In the genomic region with DNA sequence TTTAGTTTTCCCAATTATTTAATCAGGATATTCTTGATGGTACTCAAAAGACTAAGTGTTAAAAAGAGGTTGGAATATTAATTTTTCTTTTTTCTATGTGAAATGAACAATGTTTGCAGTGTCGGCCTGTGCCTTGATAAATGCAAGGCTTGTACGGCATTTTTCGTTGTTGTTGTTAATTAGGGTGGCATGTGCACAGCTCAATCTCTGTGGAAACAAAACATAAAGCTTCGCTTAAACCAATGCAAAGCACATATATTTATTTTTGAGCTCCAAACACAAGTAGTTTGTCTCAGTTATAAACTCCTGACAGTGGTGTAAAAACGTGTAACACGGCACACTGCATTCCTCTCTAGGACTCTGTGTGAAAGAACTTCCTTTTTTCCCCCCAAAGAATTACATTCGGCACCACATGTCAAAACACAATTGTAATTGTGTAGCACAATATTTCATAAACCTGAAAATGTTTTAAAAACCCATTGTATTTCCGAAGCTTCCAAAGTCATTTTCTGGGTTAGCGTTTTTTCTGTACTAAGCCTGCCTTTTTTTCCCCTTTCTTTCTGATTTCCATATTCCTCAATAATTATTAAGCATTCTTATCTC, we compare ENCODE assay signal across 35 cellular contexts.
"Had no signal": no experiment of that assay in that cellular context is flagged by ENCODE, and none has a peak within 500 bp of the region (broad histone marks: within the 10 kb centered on the region; RNA-seq: fewer than 3 reads in every experiment).

No MANE protein-coding gene starts in this region.

- H3K36me3 Mint-ChIP-seq: activated naive CD4-positive, alpha-beta T cell treated with anti-CD3 and anti-CD28 coated beads, Interleukin-2, amount 10 ng/mL, durations not matched to agents 7 days and 5 days; activated naive CD4-positive, alpha-beta T cell treated with anti-CD3 and anti-CD28 coated beads, Interleukin-2, amount 50 U/mL, for 24 hours; activated naive CD4-positive, alpha-beta T cell treated with anti-CD3 and anti-CD28 coated beads, Interleukin-2, amount 50 U/mL, for 72 hours; activated naive CD8-positive, alpha-beta T cell; activated naive CD8-positive, alpha-beta T cell treated with anti-CD3 and anti-CD28 coated beads for 36 hours; activated naive CD8-positive, alpha-beta T cell treated with anti-CD3 and anti-CD28 coated beads, Interleukin-2, amount 10 ng/mL, durations not matched to agents 7 days and 5 days had no signal

- H3K27me3 ChIP-seq: ascending aorta, brain microvascular endothelial cell, cardiac muscle cell had no signal

- H3K27ac Mint-ChIP-seq: activated naive CD4-positive, alpha-beta T cell treated with anti-CD3 and anti-CD28 coated beads for 36 hours; activated naive CD4-positive, alpha-beta T cell treated with anti-CD3 and anti-CD28 coated beads, Interleukin-2, amount 10 ng/mL, durations not matched to agents 7 days and 5 days; activated naive CD4-positive, alpha-beta T cell treated with anti-CD3 and anti-CD28 coated beads, Interleukin-2, amount 50 U/mL, for 24 hours; activated naive CD4-positive, alpha-beta T cell treated with anti-CD3 and anti-CD28 coated beads, Interleukin-2, amount 50 U/mL, for 72 hours; activated naive CD8-positive, alpha-beta T cell; activated naive CD8-positive, alpha-beta T cell treated with anti-CD3 and anti-CD28 coated beads for 36 hours; activated naive CD8-positive, alpha-beta T cell treated with anti-CD3 and anti-CD28 coated beads, Interleukin-2, amount 10 ng/mL, durations not matched to agents 7 days and 5 days; activated naive CD8-positive, alpha-beta T cell treated with anti-CD3 and anti-CD28 coated beads, Interleukin-2, amount 50 U/mL, for 24 hours; activated T-cell treated with anti-CD3 and anti-CD28 coated beads, Interleukin-2, amount 50 U/mL, for 24 hours; activated T-helper 1 cell treated with anti-CD3 and anti-CD28 coated beads, Interleukin-12 subunit alpha, Interleukin-12 subunit beta, Interleukin-2, Interleukin-4 antibody, amounts not matched to agents 30 ng/mL and 10 ng/mL and 1 ng/mL, durations not matched to agents 14 hours and 24 hours and 36 hours; activated T-helper 17 cell treated with anti-CD3 and anti-CD28 coated beads, Interleukin-2, amount 50 U/mL, for 72 hours; activated T-helper 2 cell treated with anti-CD3 and anti-CD28 coated beads, Interferon-gamma antibody, Interleukin-2, Interleukin-4, amounts not matched to agents 10 μg/mL and 5 μg/mL and 100 μg/mL, durations not matched to agents 14 hours and 24 hours and 36 hours had no signal

- H3K36me3 ChIP-seq: adrenal gland, ascending aorta, brain microvascular endothelial cell, breast epithelium, cardiac muscle cell had no signal

- H3K27ac ChIP-seq: adrenal gland, ascending aorta, body of pancreas, brain microvascular endothelial cell, breast epithelium, cardiac muscle cell had no signal

- H3K27me3 Mint-ChIP-seq: activated naive CD4-positive, alpha-beta T cell treated with anti-CD3 and anti-CD28 coated beads, Interleukin-2, amount 50 U/mL, for 24 hours had no signal

- H3K9me3 Mint-ChIP-seq: activated naive CD4-positive, alpha-beta T cell treated with anti-CD3 and anti-CD28 coated beads for 36 hours; activated naive CD4-positive, alpha-beta T cell treated with anti-CD3 and anti-CD28 coated beads, Interleukin-2, amount 10 ng/mL, durations not matched to agents 7 days and 5 days; activated naive CD4-positive, alpha-beta T cell treated with anti-CD3 and anti-CD28 coated beads, Interleukin-2, amount 50 U/mL, for 24 hours; activated naive CD4-positive, alpha-beta T cell treated with anti-CD3 and anti-CD28 coated beads, Interleukin-2, amount 50 U/mL, for 72 hours; activated naive CD8-positive, alpha-beta T cell treated with anti-CD3 and anti-CD28 coated beads for 36 hours; activated naive CD8-positive, alpha-beta T cell treated with anti-CD3 and anti-CD28 coated beads, Interleukin-2, amount 10 ng/mL, durations not matched to agents 7 days and 5 days; activated naive CD8-positive, alpha-beta T cell treated with anti-CD3 and anti-CD28 coated beads, Interleukin-2, amount 50 U/mL, for 24 hours; activated T-cell treated with anti-CD3 and anti-CD28 coated beads, Interleukin-2, amount 50 U/mL, for 24 hours; activated T-cell treated with anti-CD3 and anti-CD28 coated beads, Interleukin-2, amount 50 U/mL, for 4 hours; activated T-helper 1 cell treated with anti-CD3 and anti-CD28 coated beads, Interleukin-12 subunit alpha, Interleukin-12 subunit beta, Interleukin-2, Interleukin-4 antibody, amounts not matched to agents 30 ng/mL and 10 ng/mL and 1 ng/mL, durations not matched to agents 14 hours and 24 hours and 36 hours; activated T-helper 17 cell treated with anti-CD3 and anti-CD28 coated beads, Interleukin-2, amount 50 U/mL, for 72 hours; activated T-helper 2 cell treated with anti-CD3 and anti-CD28 coated beads, Interferon-gamma antibody, Interleukin-2, Interleukin-4, amounts not matched to agents 10 μg/mL and 5 μg/mL and 100 μg/mL, durations not matched to agents 14 hours and 24 hours and 36 hours; central memory CD8-positive, alpha-beta T cell had no signal

- H3K4me1 ChIP-seq: adrenal gland, ascending aorta, body of pancreas, breast epithelium had no signal

- H3K9me3 ChIP-seq: adrenal gland, ascending aorta, body of pancreas, breast epithelium had no signal

- ATAC-seq: activated naive CD4-positive, alpha-beta T cell treated with anti-CD3 and anti-CD28 coated beads, Interleukin-2, amount 50 U/mL, for 72 hours; activated naive CD8-positive, alpha-beta T cell treated with anti-CD3 and anti-CD28 coated beads, Interleukin-2, amount 50 U/mL, for 24 hours; activated T-cell treated with anti-CD3 and anti-CD28 coated beads, Interleukin-2, amount 50 U/mL, for 4 hours; activated T-helper 17 cell treated with anti-CD3 and anti-CD28 coated beads, Interleukin-2, amount 50 U/mL, for 72 hours; body of pancreas had no signal

- H3K4me3 ChIP-seq: adrenal gland, ascending aorta, body of pancreas, breast epithelium, cardiac muscle cell had no signal

- H3K4me3 Mint-ChIP-seq: activated naive CD4-positive, alpha-beta T cell treated with anti-CD3 and anti-CD28 coated beads for 36 hours; activated naive CD4-positive, alpha-beta T cell treated with anti-CD3 and anti-CD28 coated beads, Interleukin-2, amount 10 ng/mL, durations not matched to agents 7 days and 5 days; activated naive CD4-positive, alpha-beta T cell treated with anti-CD3 and anti-CD28 coated beads, Interleukin-2, amount 50 U/mL, for 24 hours; activated naive CD8-positive, alpha-beta T cell; activated naive CD8-positive, alpha-beta T cell treated with anti-CD3 and anti-CD28 coated beads for 36 hours; activated naive CD8-positive, alpha-beta T cell treated with anti-CD3 and anti-CD28 coated beads, Interleukin-2, amount 10 ng/mL, durations not matched to agents 7 days and 5 days; activated naive CD8-positive, alpha-beta T cell treated with anti-CD3 and anti-CD28 coated beads, Interleukin-2, amount 50 U/mL, for 24 hours; activated T-cell treated with anti-CD3 and anti-CD28 coated beads, Interleukin-2, amount 50 U/mL, for 24 hours; activated T-cell treated with anti-CD3 and anti-CD28 coated beads, Interleukin-2, amount 50 U/mL, for 4 hours; activated T-helper 1 cell treated with anti-CD3 and anti-CD28 coated beads, Interleukin-12 subunit alpha, Interleukin-12 subunit beta, Interleukin-2, Interleukin-4 antibody, amounts not matched to agents 30 ng/mL and 10 ng/mL and 1 ng/mL, durations not matched to agents 14 hours and 24 hours and 36 hours; activated T-helper 17 cell treated with anti-CD3 and anti-CD28 coated beads, Interleukin-2, amount 50 U/mL, for 72 hours; central memory CD8-positive, alpha-beta T cell had no signal

- DNase-seq: activated effector memory CD4-positive, alpha-beta T cell treated with anti-CD3 and anti-CD28 coated beads, Interleukin-2, amount 50 U/mL, for 16 hours; activated effector memory CD4-positive, alpha-beta T cell treated with Interleukin-2 at 50 U/mL for 16 hours; activated gamma-delta T cell; activated gamma-delta T cell treated with Interleukin-2 at 50 U/mL for 16 hours; activated naive CD4-positive, alpha-beta T cell; activated naive CD4-positive, alpha-beta T cell treated with anti-CD3 and anti-CD28 coated beads for 36 hours; activated naive CD4-positive, alpha-beta T cell treated with anti-CD3 and anti-CD28 coated beads, Interleukin-2, amount 10 ng/mL, durations not matched to agents 7 days and 5 days; activated naive CD4-positive, alpha-beta T cell treated with anti-CD3 and anti-CD28 coated beads, Interleukin-2, amount 50 U/mL, for 16 hours; activated naive CD4-positive, alpha-beta T cell treated with Interleukin-2 at 50 U/mL for 16 hours; activated naive CD8-positive, alpha-beta T cell treated with anti-CD3 and anti-CD28 coated beads for 36 hours; activated naive CD8-positive, alpha-beta T cell treated with anti-CD3 and anti-CD28 coated beads, Interleukin-2, amount 10 ng/mL, durations not matched to agents 7 days and 5 days; activated naive CD8-positive, alpha-beta T cell treated with anti-CD3 and anti-CD28 coated beads, Interleukin-2, amount 50 U/mL, for 24 hours; activated T-cell treated with anti-CD3 and anti-CD28 coated beads, Interleukin-2, amount 50 U/mL, for 1 hour; activated T-cell treated with anti-CD3 and anti-CD28 coated beads, Interleukin-2, amount 50 U/mL, for 24 hours; activated T-cell treated with anti-CD3 and anti-CD28 coated beads, Interleukin-2, amount 50 U/mL, for 4 hours; adrenal gland; amniotic stem cell; amygdala; anterior cingulate cortex; aorta; body of pancreas; brain microvascular endothelial cell; caudate nucleus; central memory CD4-positive, alpha-beta T cell; cerebellar nuclear complex had no signal
